ENCODE assay signal across 8 cellular contexts in genomic region chr5:181207214-181207959, GRCh38. TPM values are rescaled to one million over a fixed set of nuclear protein-coding genes. Genes with fewer than 3 reads are reported as not detected.
DNase-seq lines count a peak whose midpoint lies in the region; ATAC-seq and TF ChIP-seq lines count a peak whose summit lies in the region.

No MANE protein-coding gene starts in this region.

- TF ChIP-seq CTCF in C4-2B (conservative IDR thresholded peaks at IDR 0.05), result no peak
- no peak for TF ChIP-seq CTCF in HFF-Myc (IDR thresholded peaks at IDR 0.05; ENCODE audit: low read depth, low read length, missing control alignments)
- TF ChIP-seq CTCF in SK-N-SH (IDR thresholded peaks at IDR 0.05), result no peak
- no peak for TF ChIP-seq CTCF in MCF 10A (IDR thresholded peaks at IDR 0.05; ENCODE audit: unreplicated experiment)

- H3K4me1 ChIP-seq in SK-N-SH (ENCODE audit: control insufficient read depth in 1 of 2, insufficient read depth in 2 of 2, low read depth in 1 of 2, low read length in 1 of 2), result peaks cover 0 to 21% of the 10 kb centered on the region in 2 experiments; a peak in 1 of 4 replicates

- POLR2A ChIA-PET in SK-N-SH (lab: Yijun Ruan, JAX), result interaction anchor here (0.6 to 2.4 kb wide), 8 partner anchors 15 to 35 kb away, joined by 3 to 8 read pairs (median 4); partner anchors contain the start of gene TRIM41
- POLR2A ChIA-PET in MCF 10A (lab: Yijun Ruan, JAX), result interaction anchor here (0.6 to 12.4 kb wide), 24 partner anchors 9 to 405 kb away, joined by 3 to 432 read pairs (median 8); partner anchors contain the start of genes MGAT1, RACK1, TRIM41 and TRIM52

- peak overlapping the region; percentile 83 for H2AFZ ChIP-seq in SK-N-SH (ENCODE audit: low read depth)

- DNase-seq in HFF-Myc (ENCODE audit: extremely low read depth, low read depth), result peak; percentile 87
- peak; percentile 63 for DNase-seq in SK-N-SH
- peak; percentile 94 for DNase-seq in MCF 10A (ENCODE audit: unreplicated experiment)
- DNase-seq in stimulated activated CD4-positive, alpha-beta T cell treated with anti-CD3 and anti-CD28 coated beads, Interleukin-1b, Interleukin-23, amount 100 ng/mL, for 48 hours, result peak; percentile 92
- DNase-seq in SKM-1 treated with dmso at 0.1 percent for 144 hours (lab: John Stamatoyannopoulos, UW; ENCODE audit: unreplicated experiment), result no peak

- H3K27ac ChIP-seq in C4-2B, result peak overlapping the region; percentile 77
- peak overlapping the region; percentile 58 to 82 for H3K27ac ChIP-seq in SK-N-SH (ENCODE audit: low read depth in 2 of 2, low read length in 1 of 2)
- peak overlapping the region; percentile 38 for H3K27ac ChIP-seq in layer of hippocampus (ENCODE audit: low read depth, low read length)

- H3K36me3 ChIP-seq in SK-N-SH (replicated peaks in 1 of 2; ENCODE audit: control insufficient read depth in 1 of 2, insufficient read depth in 2 of 2, low read length in 1 of 2), result no peaks in the 10 kb centered on the region

- BruUV-seq in MCF 10A (replicated peaks; lab: Mats Ljungman, UMichigan), result no TSS peak

- no peak for ATAC-seq in HG02938 (IDR thresholded peaks at IDR 0.05; ENCODE audit: unreplicated experiment)

- no peaks in the 10 kb centered on the region for H3K79me2 ChIP-seq in SK-N-SH (ENCODE audit: insufficient read depth)

- H3K4me3 ChIP-seq in HFF-Myc (replicated peaks; ENCODE audit: low read depth, low read length) (peak overlapping the region; percentile 64), SK-N-SH (ENCODE audit: low read depth in 2 of 2, low read length in 1 of 2) (peak overlapping the region; percentile 62 to 75)

- TF ChIP-seq RAD21 in SK-N-SH (IDR thresholded peaks at IDR 0.05; ENCODE audit: low read length), result no peak

- CTCF ChIA-PET in SK-N-SH (lab: Yijun Ruan, JAX), result interaction anchor here (0.9 to 6.5 kb wide), 8 partner anchors 10 to 38 kb away, joined by 3 to 72 read pairs (median 4); partner anchors contain the start of gene TRIM41
- CTCF ChIA-PET in MCF 10A (lab: Yijun Ruan, JAX), result interaction anchor here (0.7 to 6.7 kb wide), 10 partner anchors 15 to 423 kb away, joined by 3 to 67 read pairs (median 4); no protein-coding TSS in a partner anchor

- H3K9ac ChIP-seq in SK-N-SH, result peak overlapping the region; percentile 77; the same call in 1 of the 2 replicates

- H3K36me3 Mint-ChIP-seq in MCF 10A (ENCODE audit: insufficient read depth, unreplicated experiment), result peaks cover 28% of the 10 kb centered on the region

- H3K27ac Mint-ChIP-seq in MCF 10A (ENCODE audit: low read depth, unreplicated experiment), result peak overlapping the region; percentile 81

- H3K27me3 ChIP-seq in SK-N-SH (ENCODE audit: insufficient read depth), result no peaks in the 10 kb centered on the region
- H3K27me3 ChIP-seq in layer of hippocampus (ENCODE audit: control insufficient read depth, insufficient read depth, low read length), result no peaks in the 10 kb centered on the region

- no peaks in the 10 kb centered on the region; the same call in 1 of the 2 replicates for H4K20me1 ChIP-seq in SK-N-SH (ENCODE audit: insufficient read depth)

- peaks cover 29% of the 10 kb centered on the region for H3K4me1 Mint-ChIP-seq in MCF 10A (ENCODE audit: insufficient read depth, unreplicated experiment)

- no peaks in the 10 kb centered on the region for H3K9me2 ChIP-seq in SK-N-SH

- peak overlapping the region; percentile 80 for H3K4me2 ChIP-seq in SK-N-SH

- WGBS in SK-N-SH (ENCODE audit: low lambda C conversion rate), result under 1% methylated on average over 36 of the region's 36 CpGs

- peak overlapping the region; percentile 84 for H3K4me3 Mint-ChIP-seq in MCF 10A (ENCODE audit: unreplicated experiment)

- intact Hi-C loops in MCF 10A (cut with micrococcal nuclease), result loop anchor here (1.0 kb wide), 4 partner anchors 11 to 34 kb away; no protein-coding TSS in a partner anchor

- no peaks in the 10 kb centered on the region for H3K27me3 Mint-ChIP-seq in MCF 10A (ENCODE audit: insufficient read depth, unreplicated experiment)

- peaks cover 27% of the 10 kb centered on the region for H3F3A ChIP-seq in SK-N-SH (replicated peaks; ENCODE audit: insufficient read depth)

- no peaks in the 10 kb centered on the region for H3K9me3 ChIP-seq in SK-N-SH

- H3K9me3 Mint-ChIP-seq in MCF 10A (ENCODE audit: unreplicated experiment), result no peaks in the 10 kb centered on the region

- no peak for TF ChIP-seq EP300 in SK-N-SH (IDR thresholded peaks at IDR 0.05; ENCODE audit: borderline replicate concordance in 1 of 2, low read depth in 1 of 2, low read length in 1 of 2)

TF ChIP-seq in SK-N-SH, 30 proteins besides CTCF, POLR2A, EP300 and RAD21:
- no peak for TF ChIP-seq ZBTB33 (IDR thresholded peaks at IDR 0.05; ENCODE audit: borderline replicate concordance, low read depth)
- 0 out of 2 replicates have a peak, but pooled peaks have one; percentile 39 for TF ChIP-seq RCOR1 (IDR thresholded peaks at IDR 0.05; ENCODE audit: low read length)
- no peak for TF ChIP-seq RFX5 (IDR thresholded peaks at IDR 0.05; ENCODE audit: low read length)
- TF ChIP-seq MAX (IDR thresholded peaks at IDR 0.05; ENCODE audit: low read depth), result peak; percentile 31; the same call in 1 of the 2 replicates
- no peak for TF ChIP-seq USF2 (IDR thresholded peaks at IDR 0.05; ENCODE audit: borderline replicate concordance, low read depth, low read length)
- TF ChIP-seq NFIC (IDR thresholded peaks at IDR 0.05; ENCODE audit: borderline replicate concordance), result no peak
- TF ChIP-seq YY1 (IDR thresholded peaks at IDR 0.05; ENCODE audit: low read depth), result peak; percentile 3; the same call in 1 of the 2 replicates
- TF ChIP-seq ELF1 (IDR thresholded peaks at IDR 0.05), result no peak
- peak; percentile 78 for TF ChIP-seq TEAD4 (IDR thresholded peaks at IDR 0.05; ENCODE audit: borderline replicate concordance, insufficient read depth)
- 0 out of 2 replicates have a peak, but pooled peaks have one; percentile 9 for TF ChIP-seq IRF3 (IDR thresholded peaks at IDR 0.05; ENCODE audit: low read depth, low read length)
- peak; percentile 32; the same call in 1 of the 2 replicates for TF ChIP-seq MXI1 (IDR thresholded peaks at IDR 0.05; ENCODE audit: low read depth, low read length)
- TF ChIP-seq FOSL2 (IDR thresholded peaks at IDR 0.05; ENCODE audit: borderline replicate concordance, low read depth), result peak; percentile 50; the same call in 1 of the 2 replicates
- peak; percentile 42; the same call in 1 of the 2 replicates for TF ChIP-seq GABPA (IDR thresholded peaks at IDR 0.05; ENCODE audit: low read depth)
- TF ChIP-seq RXRA (IDR thresholded peaks at IDR 0.05; ENCODE audit: borderline replicate concordance, low read depth), result peak; percentile 72
- TF ChIP-seq GATA2 (CRISPR knock-in tag; IDR thresholded peaks at IDR 0.05), result 0 out of 2 replicates have a peak, but pooled peaks have one; percentile 24
- peak; percentile 43 for TF ChIP-seq CHD2 (IDR thresholded peaks at IDR 0.05; ENCODE audit: low read length, partially characterized antibody)
TF ChIP-seq in SK-N-SH: peak in this region for 11.

RNA-seq across cellular contexts. Expression of gene TRIM7, which starts 2.4 kb away (rescaled TPM):
- polyA plus RNA-seq in SK-N-SH (2012; rRNA removed), result 2.0 and 3.5 TPM in 2 replicates
- 2.8 and 2.9 TPM in 2 replicates for polyA plus RNA-seq in SK-N-SH (2012; cell fraction: cytosol; rRNA removed)
- 2.4 and 3.9 TPM in 2 replicates for polyA plus RNA-seq in SK-N-SH (2012; cell fraction: nucleus; rRNA removed)
- total RNA-seq in MCF 10A (2022), result 26.3 and 27.0 TPM in 2 replicates

RNA-seq across cellular contexts. Expression of gene TRIM41, which starts 15.7 kb away (rescaled TPM):
- 35.3 and 35.9 TPM in 2 replicates for polyA plus RNA-seq in SK-N-SH (2012; rRNA removed)
- polyA plus RNA-seq in SK-N-SH (2012; cell fraction: cytosol; rRNA removed), result 17.4 and 20.2 TPM in 2 replicates
- 123 and 125 TPM in 2 replicates for polyA plus RNA-seq in SK-N-SH (2012; cell fraction: nucleus; rRNA removed)
- 42.8 and 49.4 TPM in 2 replicates for total RNA-seq in MCF 10A (2022)

RNA-seq across cellular contexts. Expression of gene RACK1, which starts 36.3 kb away (rescaled TPM):
- 4,191 and 4,715 TPM in 2 replicates for polyA plus RNA-seq in SK-N-SH (2012; rRNA removed)
- polyA plus RNA-seq in SK-N-SH (2012; cell fraction: cytosol; rRNA removed), result 3,130 and 3,829 TPM in 2 replicates
- polyA plus RNA-seq in SK-N-SH (2012; cell fraction: nucleus; rRNA removed), result 1,982 and 2,553 TPM in 2 replicates
- 2,995 and 4,050 TPM in 2 replicates for total RNA-seq in MCF 10A (2022)

RNA-seq across cellular contexts. Expression of gene TRIM52, which starts 53.6 kb away (rescaled TPM):
- 6.4 and 10.6 TPM in 2 replicates for polyA plus RNA-seq in SK-N-SH (2012; rRNA removed)
- 5.2 and 6.2 TPM in 2 replicates for polyA plus RNA-seq in SK-N-SH (2012; cell fraction: cytosol; rRNA removed)
- polyA plus RNA-seq in SK-N-SH (2012; cell fraction: nucleus; rRNA removed), result 34.7 and 38.0 TPM in 2 replicates
- 12.5 and 16.1 TPM in 2 replicates for total RNA-seq in MCF 10A (2022)
